In genomic region chr4:3213101-3213416, GRCh38 we compare ENCODE assay signal across 13 cellular contexts. TPM values are rescaled to one million over a fixed set of nuclear protein-coding genes. Genes with fewer than 3 reads are reported as not detected.
"Had no signal": no experiment of that assay in that cellular context is flagged by ENCODE, and none has a peak within 500 bp of the region (broad histone marks: within the 10 kb centered on the region; RNA-seq: fewer than 3 reads in every experiment).

No MANE protein-coding gene starts in this region.

- H3K9me3 Mint-ChIP-seq: endodermal cell; natural killer cell; neural crest cell; stimulated activated memory B cell treated with anti-CD40 and anti-IgM and Interleukin-4, amounts not matched to agents 10 μg/mL and 1 μg/mL and 100 μg/mL, for 72 hours; stimulated activated naive CD8-positive, alpha-beta T cell treated with anti-CD3 and anti-CD28 coated beads, Interleukin-15, Interleukin-2, amounts not matched to agents 100 ng/mL and 50 ng/mL, for 24 hours had no signal

- ATAC-seq: foreskin keratinocyte; natural killer cell; stimulated activated memory B cell treated with anti-CD40 and anti-IgM and Interleukin-4, amounts not matched to agents 10 μg/mL and 1 μg/mL and 100 μg/mL, for 72 hours had no signal

- DNase-seq: effector CD4-positive, alpha-beta T cell; endodermal cell; erythroblast; foreskin keratinocyte; mammary epithelial cell; stimulated activated CD4-positive, alpha-beta T cell treated with anti-CD3 and anti-CD28 coated beads, Interleukin-4, amount 100 ng/mL, for 1 hour; stimulated activated CD8-positive, alpha-beta memory T cell treated with anti-CD3 and anti-CD28 coated beads, Interleukin-4, amount 100 ng/mL, for 48 hours; uterus had no signal

- H3K27ac Mint-ChIP-seq: endodermal cell; natural killer cell; stimulated activated memory B cell treated with anti-CD40 and anti-IgM and Interleukin-4, amounts not matched to agents 10 μg/mL and 1 μg/mL and 100 μg/mL, for 72 hours; stimulated activated naive CD8-positive, alpha-beta T cell treated with anti-CD3 and anti-CD28 coated beads, Interleukin-15, Interleukin-2, amounts not matched to agents 100 ng/mL and 50 ng/mL, for 24 hours had no signal

RNA-seq across cellular contexts. Expression of gene MSANTD1, which starts 35.9 kb away (rescaled TPM):
- total RNA-seq: right atrium auricular region had no signal
